In genomic region chr3:50167782-50168317, GRCh38 we compare ENCODE assay signal across 1 cellular context.
TF ChIP-seq lines count a peak whose summit lies in the region.

No MANE protein-coding gene starts in this region.

TF ChIP-seq in IMR-90, 13 proteins besides CTCF, POLR2A, EP300 and RAD21:
- no peak for TF ChIP-seq CHD1 (IDR thresholded peaks at IDR 0.05; ENCODE audit: low read depth, low read length)
- no peak for TF ChIP-seq NFE2L2 (IDR thresholded peaks at IDR 0.05; ENCODE audit: low read depth, low read length)
- TF ChIP-seq SMC3 (IDR thresholded peaks at IDR 0.05; ENCODE audit: low read depth, low read length) = no peak
- TF ChIP-seq MXI1 (IDR thresholded peaks at IDR 0.05; ENCODE audit: borderline replicate concordance, low read depth, low read length) = no peak
- no peak for TF ChIP-seq FOS (IDR thresholded peaks at IDR 0.05; ENCODE audit: low read depth, low read length)
